11 cellular contexts compared by ENCODE assay signal in genomic region chr22:46046299-46046685, GRCh38.
DNase-seq lines count a peak whose midpoint lies in the region; ATAC-seq and TF ChIP-seq lines count a peak whose summit lies in the region.
"Had no signal": no experiment of that assay in that cellular context is flagged by ENCODE, and none has a peak within 500 bp of the region (broad histone marks: within the 10 kb centered on the region; RNA-seq: fewer than 3 reads in every experiment).

No MANE protein-coding gene starts in this region.

- peak; percentile 44 for DNase-seq in activated CD8-positive, alpha-beta memory T cell treated with anti-CD3 and anti-CD28 coated beads, Interleukin-2, amount 50 U/mL, for 48 hours
- DNase-seq in activated CD8-positive, alpha-beta memory T cell treated with anti-CD3 and anti-CD28 coated beads for 24 hours, result no peak
- no peak for DNase-seq in effector memory CD8-positive, alpha-beta T cell
- DNase-seq in naive B cell (no peak), tibial artery (no peak), GM19240 (ENCODE audit: insufficient read length, low spot score) (no peak), GM10266 (ENCODE audit: extremely low spot score) (no peak), Kasumi-1 (lab: John Stamatoyannopoulos, UW) (no peak)
- DNase-seq: OCI-M1 had no signal

- no peak for TF ChIP-seq CTCF in tibial artery (IDR thresholded peaks at IDR 0.05)
- TF ChIP-seq CTCF in GM10266 (IDR thresholded peaks at IDR 0.05; ENCODE audit: control insufficient read depth, insufficient read depth, low read depth, missing control alignments), result no peak

- H3K4me1 Mint-ChIP-seq in effector memory CD8-positive, alpha-beta T cell (ENCODE audit: low read depth in 2 of 2), result peaks cover 0 to 5% of the 10 kb centered on the region in 2 donors
- peaks cover 34 to 58% (median 48%) of the 10 kb centered on the region in 3 donors for H3K4me1 Mint-ChIP-seq in naive B cell

- peak overlapping the region; percentile 98 to 99 for H3K27ac ChIP-seq in tibial artery
- H3K27ac ChIP-seq: A549 had no signal

- peak overlapping the region; percentile 6 to 72 for H3K4me3 Mint-ChIP-seq in effector memory CD8-positive, alpha-beta T cell
- peak overlapping the region in 7 of 8 donors; percentile 42 to 91 (median 80) for H3K4me3 Mint-ChIP-seq in naive B cell

- no peak overlapping the region for H3K27ac Mint-ChIP-seq in effector memory CD8-positive, alpha-beta T cell
- H3K27ac Mint-ChIP-seq in naive B cell, result peak overlapping the region in 4 of 6 donors; percentile 18 to 62 (median 53)

- H3K9me3 ChIP-seq in tibial artery, result no peaks in the 10 kb centered on the region
- H3K9me3 ChIP-seq: A549 had no signal

- H3K27me3 ChIP-seq in tibial artery, result no peaks in the 10 kb centered on the region

- H3K36me3 ChIP-seq in tibial artery, result peaks cover 0 to 10% (median 0%) of the 10 kb centered on the region in 3 donors

- intact Hi-C loops in tibial artery (cut with DNase I; ENCODE audit: low total_unique reads), result no loop called here

- no peak for ATAC-seq in effector memory CD8-positive, alpha-beta T cell (replicated peaks)
- no peak for ATAC-seq in naive B cell (ENCODE audit: low read depth in 2 of 2)

- H3K36me3 Mint-ChIP-seq in effector memory CD8-positive, alpha-beta T cell (ENCODE audit: insufficient read depth), result no peaks in the 10 kb centered on the region
- H3K36me3 Mint-ChIP-seq in naive B cell, result no peaks in the 10 kb centered on the region
- H3K36me3 Mint-ChIP-seq: activated naive CD4-positive, alpha-beta T cell treated with anti-CD3 and anti-CD28 coated beads, Interleukin-2, amount 50 U/mL, for 24 hours had no signal

- H3K27me3 Mint-ChIP-seq in effector memory CD8-positive, alpha-beta T cell, result peaks cover 0 to 42% of the 10 kb centered on the region in 2 donors
- no peaks in the 10 kb centered on the region for H3K27me3 Mint-ChIP-seq in naive B cell
- H3K27me3 Mint-ChIP-seq: activated naive CD4-positive, alpha-beta T cell treated with anti-CD3 and anti-CD28 coated beads, Interleukin-2, amount 50 U/mL, for 24 hours had no signal

- peak overlapping the region; percentile 64 to 67 for H3K4me3 ChIP-seq in tibial artery
- H3K4me3 ChIP-seq: A549 had no signal

- no peaks in the 10 kb centered on the region for H3K9me3 Mint-ChIP-seq in effector memory CD8-positive, alpha-beta T cell
- H3K9me3 Mint-ChIP-seq in naive B cell, result no peaks in the 10 kb centered on the region
- H3K9me3 Mint-ChIP-seq: activated naive CD4-positive, alpha-beta T cell treated with anti-CD3 and anti-CD28 coated beads, Interleukin-2, amount 50 U/mL, for 24 hours had no signal

- peaks cover 0 to 87% (median 66%) of the 10 kb centered on the region in 4 donors for H3K4me1 ChIP-seq in tibial artery
- H3K4me1 ChIP-seq: A549 had no signal

Comparison
In these comparisons a context has a peak if more than half of its experiments do, and no peak if none do; other contexts are left out.
1. H3K27ac Mint-ChIP-seq: peak in naive B cell (4 of 6); none in effector memory CD8-positive, alpha-beta T cell (0 of 2).